Comparison of ENCODE assay signal across 11 cellular contexts in genomic region chr7:130149575-130150139, GRCh38. TPM values are rescaled to one million over a fixed set of nuclear protein-coding genes. Genes with fewer than 3 reads are reported as not detected.
DNase-seq lines count a peak whose midpoint lies in the region; ATAC-seq and TF ChIP-seq lines count a peak whose summit lies in the region.
"Had no signal": no experiment of that assay in that cellular context is flagged by ENCODE, and none has a peak within 500 bp of the region (broad histone marks: within the 10 kb centered on the region; RNA-seq: fewer than 3 reads in every experiment).

No MANE protein-coding gene starts in this region.

- H3K9me3 ChIP-seq in CD4-positive, alpha-beta T cell (ENCODE audit: control insufficient read depth, low read length): no peaks in the 10 kb centered on the region
- no peaks in the 10 kb centered on the region for H3K9me3 ChIP-seq in body of pancreas
- no peaks in the 10 kb centered on the region for H3K9me3 ChIP-seq in prostate gland

- H3K4me1 Mint-ChIP-seq in CD4-positive, alpha-beta T cell (ENCODE audit: low read depth): no peaks in the 10 kb centered on the region
- peaks cover 20 to 24% (median 22%) of the 10 kb centered on the region in 3 donors for H3K4me1 Mint-ChIP-seq in IgD-negative memory B cell

- no peak for ATAC-seq in CD4-positive, alpha-beta T cell (ENCODE audit: poor library complexity)
- ATAC-seq in GM19351 (IDR thresholded peaks at IDR 0.05; ENCODE audit: unreplicated experiment) (peak; percentile 52), body of pancreas (peak; percentile 17)

- no peak for TF ChIP-seq CTCF in CD4-positive, alpha-beta T cell (IDR thresholded peaks at IDR 0.05)
- no peak for TF ChIP-seq CTCF in body of pancreas (IDR thresholded peaks at IDR 0.05)
- TF ChIP-seq CTCF in prostate gland (IDR thresholded peaks at IDR 0.05): no peak

- no peaks in the 10 kb centered on the region for H3K9me3 Mint-ChIP-seq in CD4-positive, alpha-beta T cell
- H3K9me3 Mint-ChIP-seq in IgD-negative memory B cell: peaks cover 0 to 4% (median 0%) of the 10 kb centered on the region in 3 donors

- no peak overlapping the region for H3K27ac Mint-ChIP-seq in CD4-positive, alpha-beta T cell
- H3K27ac Mint-ChIP-seq in IgD-negative memory B cell: peak overlapping the region; percentile 72 to 97 (median 88)
- H3K27ac Mint-ChIP-seq: CD14-positive monocyte had no signal

- peak overlapping the region; percentile 34 for H3K4me3 Mint-ChIP-seq in CD4-positive, alpha-beta T cell
- H3K4me3 Mint-ChIP-seq in IgD-negative memory B cell: peak overlapping the region; percentile 49 to 88 (median 75)
- H3K4me3 Mint-ChIP-seq: CD14-positive monocyte had no signal

- no peaks in the 10 kb centered on the region for H3K27me3 Mint-ChIP-seq in CD4-positive, alpha-beta T cell
- no peaks in the 10 kb centered on the region for H3K27me3 Mint-ChIP-seq in IgD-negative memory B cell

- 29 to 51% methylated on average over 8 to 14 of the region's 14 CpGs for WGBS in body of pancreas, 2 donors
- 70% methylated on average over 14 of the region's 14 CpGs for WGBS in prostate gland

- no peaks in the 10 kb centered on the region for H3K36me3 ChIP-seq in body of pancreas (replicated peaks in 1 of 2; ENCODE audit: insufficient read depth in 1 of 2, low read depth in 2 of 2)
- no peaks in the 10 kb centered on the region for H3K36me3 ChIP-seq in prostate gland

- H3K4me3 ChIP-seq in body of pancreas: no peak overlapping the region
- H3K4me3 ChIP-seq in prostate gland: no peak overlapping the region

- no peak for TF ChIP-seq POLR2A in body of pancreas (IDR thresholded peaks at IDR 0.05)
- TF ChIP-seq POLR2A in prostate gland (IDR thresholded peaks at IDR 0.05): no peak

- H3K4me1 ChIP-seq in body of pancreas (peaks cover 36% of the 10 kb centered on the region), prostate gland (replicated peaks) (peaks cover 5% of the 10 kb centered on the region)

- intact Hi-C loops in CD4-positive, alpha-beta T cell (cut with DNase I, micrococcal nuclease): no loop called here
- intact Hi-C loops in body of pancreas (cut with DNase I) (no loop called here), prostate gland (cut with DNase I) (no loop called here)

- H3K36me3 Mint-ChIP-seq in CD4-positive, alpha-beta T cell (ENCODE audit: low read depth): no peaks in the 10 kb centered on the region
- no peaks in the 10 kb centered on the region for H3K36me3 Mint-ChIP-seq in IgD-negative memory B cell
- H3K36me3 Mint-ChIP-seq: CD14-positive monocyte had no signal

- H3K27ac ChIP-seq in CD4-positive, alpha-beta T cell (ENCODE audit: low read depth, low read length): no peak overlapping the region
- H3K27ac ChIP-seq in body of pancreas: peak overlapping the region in 3 of 4 donors; percentile 32 to 64 (median 34)
- no peak overlapping the region for H3K27ac ChIP-seq in prostate gland

- no peaks in the 10 kb centered on the region for H3K27me3 ChIP-seq in CD4-positive, alpha-beta T cell (ENCODE audit: control insufficient read depth, insufficient read depth, low read length)
- H3K27me3 ChIP-seq in body of pancreas: no peaks in the 10 kb centered on the region
- H3K27me3 ChIP-seq in prostate gland (replicated peaks; ENCODE audit: insufficient read depth): no peaks in the 10 kb centered on the region

- no peak for DNase-seq in CD4-positive, alpha-beta T cell
- DNase-seq in body of pancreas (peak; percentile 63 to 89 (median 84)), prostate gland (ENCODE audit: low spot score) (no peak), NCI-H1930 (lab: John Stamatoyannopoulos, UW) (no peak), OCI-M1 (lab: John Stamatoyannopoulos, UW) (no peak), GF-D8 (lab: John Stamatoyannopoulos, UW) (no peak)
- DNase-seq: foreskin fibroblast; stimulated activated CD8-positive, alpha-beta memory T cell treated with anti-CD3 and anti-CD28 coated beads, Interleukin-4, amount 100 ng/mL, for 48 hours had no signal

- CTCF ChIA-PET in CD4-positive, alpha-beta T cell (lab: Charles Lee): no interaction called here

- POLR2A ChIA-PET in CD4-positive, alpha-beta T cell (lab: Charles Lee): interaction anchor here (0.7 kb wide), 1 partner anchor 234 kb away, joined by 4 read pairs; no protein-coding TSS in a partner anchor

RNA-seq across cellular contexts. Expression of gene TMEM209, which starts 55.5 kb away (rescaled TPM):
- total RNA-seq in CD4-positive, alpha-beta T cell: 10 to 100 TPM; 18.3 to 18.8 TPM
- polyA plus RNA-seq in IgD-negative memory B cell: 39.0 TPM
- total RNA-seq in body of pancreas (10 to 100 TPM in 1 of 2 donors, 1 to 10 TPM in 1; 7.6 to 12.2 TPM), prostate gland (10 to 100 TPM; 11.9 to 21.5 TPM)

RNA-seq across cellular contexts. Expression of gene SSMEM1, which starts 58.0 kb away (rescaled TPM):
- not detected for total RNA-seq in CD4-positive, alpha-beta T cell
- polyA plus RNA-seq in IgD-negative memory B cell: not detected
- total RNA-seq in body of pancreas: not detected
- total RNA-seq in prostate gland: 1 to 10 TPM in 1 of 2 donors, not detected in 1; 2.0 TPM
- polyA plus RNA-seq: CD14-positive monocyte had no signal

Comparison
In these comparisons a context has a peak if more than half of its experiments do, and no peak if none do; other contexts are left out.
1. DNase-seq: peak in body of pancreas (4 of 4); none in CD4-positive, alpha-beta T cell (0 of 10), prostate gland (single experiment), NCI-H1930 (0 of 2), OCI-M1 (single experiment) and GF-D8 (single experiment).
2. H3K27ac ChIP-seq: peak in body of pancreas (3 of 4); none in CD4-positive, alpha-beta T cell (single experiment) and prostate gland (0 of 2).